In the genomic region with DNA sequence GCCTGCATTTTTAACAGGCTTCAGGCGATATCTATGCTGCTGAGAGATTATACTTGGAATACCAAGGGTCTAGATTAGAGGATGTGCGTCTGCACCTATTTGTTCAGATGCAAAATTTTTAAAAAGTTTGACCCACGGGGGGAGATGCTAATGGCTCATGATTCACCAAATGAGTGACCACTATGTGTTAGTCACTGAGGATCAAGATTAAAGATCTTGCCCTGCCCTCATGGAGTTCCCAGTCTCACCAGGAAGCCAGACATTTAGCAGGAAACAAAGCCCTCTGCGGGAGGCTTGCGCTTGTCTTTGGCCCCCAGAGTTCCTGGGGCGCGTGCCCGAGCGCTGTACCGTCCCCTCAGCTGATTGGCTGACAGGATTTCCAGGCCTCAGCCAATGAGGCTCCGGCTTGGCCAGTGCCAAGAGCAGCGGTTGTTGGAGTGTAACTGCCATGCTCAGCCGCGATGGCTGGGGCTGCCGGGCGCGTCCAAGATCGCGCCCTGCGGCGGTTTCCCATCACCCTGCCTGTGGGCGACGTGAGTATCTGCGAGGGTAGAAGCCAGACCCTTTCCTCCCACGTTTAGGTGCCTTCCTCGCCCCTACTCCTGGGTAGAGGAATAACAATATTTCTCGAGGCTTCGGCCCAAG, we compare ENCODE assay signal across 15 cellular contexts. TPM values are rescaled to one million over a fixed set of nuclear protein-coding genes. Genes with fewer than 3 reads are reported as not detected.
DNase-seq lines count a peak whose midpoint lies in the region; ATAC-seq and TF ChIP-seq lines count a peak whose summit lies in the region.
"Had no signal": no experiment of that assay in that cellular context is flagged by ENCODE, and none has a peak within 500 bp of the region (broad histone marks: within the 10 kb centered on the region; RNA-seq: fewer than 3 reads in every experiment).

No MANE protein-coding gene starts in this region.

- TF ChIP-seq CTCF in GM23338 (conservative IDR thresholded peaks at IDR 0.05; ENCODE audit: low read depth in 2 of 2): no peak
- TF ChIP-seq CTCF in chondrocyte (IDR thresholded peaks at IDR 0.05): no peak
- TF ChIP-seq CTCF in testis (IDR thresholded peaks at IDR 0.05): no peak
- no peak for TF ChIP-seq CTCF in psoas muscle (IDR thresholded peaks at IDR 0.05)

- no peak overlapping the region for H3K4me3 ChIP-seq in GM23338
- no peak overlapping the region for H3K4me3 ChIP-seq in mesenchymal stem cell (ENCODE audit: insufficient read depth in 1 of 2, low read depth in 1 of 2, low read length in 2 of 2)
- H3K4me3 ChIP-seq in testis: peak overlapping the region; percentile 19 to 53
- H3K4me3 ChIP-seq in CD4-positive, alpha-beta memory T cell (ENCODE audit: low read length in 2 of 2): no peak overlapping the region
- no peak overlapping the region for H3K4me3 ChIP-seq in psoas muscle
- H3K4me3 ChIP-seq: BLaER1 treated with 17β-estradiol and CSF1 and Interleukin-3, amounts not matched to agents 10 nM and 100 nM; GM12878; GM23248; HAP-1 had no signal

- H2BK12ac ChIP-seq in mesenchymal stem cell (ENCODE audit: low read length in 2 of 2): no peak overlapping the region

- H3K36me3 Mint-ChIP-seq in GM23338 (ENCODE audit: low read depth): no peaks in the 10 kb centered on the region; the same call in 2 of the 3 replicates
- no peaks in the 10 kb centered on the region for H3K36me3 Mint-ChIP-seq in chondrocyte (ENCODE audit: low read depth)
- H3K36me3 Mint-ChIP-seq in T-helper 2 cell treated with Interferon-gamma antibody and Interleukin-4, amounts not matched to agents 5 μg/mL and 100 μg/mL, for 36 hours (ENCODE audit: low read depth): peaks cover 2% of the 10 kb centered on the region
- peaks cover 2 to 6% of the 10 kb centered on the region in 2 donors for H3K36me3 Mint-ChIP-seq in CD4-positive, alpha-beta memory T cell
- H3K36me3 Mint-ChIP-seq: CD4-positive, CD25-positive, alpha-beta regulatory T cell had no signal

- peaks cover 10% of the 10 kb centered on the region for H3K4me1 Mint-ChIP-seq in GM23338
- peaks cover 21% of the 10 kb centered on the region for H3K4me1 Mint-ChIP-seq in chondrocyte (ENCODE audit: low read depth)
- H3K4me1 Mint-ChIP-seq in T-helper 2 cell treated with Interferon-gamma antibody and Interleukin-4, amounts not matched to agents 5 μg/mL and 100 μg/mL, for 36 hours (ENCODE audit: low read depth): peaks cover 18% of the 10 kb centered on the region
- H3K4me1 Mint-ChIP-seq in CD4-positive, alpha-beta memory T cell: peaks cover 7 to 17% (median 13%) of the 10 kb centered on the region in 4 donors

- H2BK15ac ChIP-seq in mesenchymal stem cell (ENCODE audit: low read depth, poor library complexity, severe bottlenecking): no peak overlapping the region

- ATAC-seq in GM23338 (peak; percentile 29), psoas muscle (no peak)
- ATAC-seq: GM12878 had no signal

- no peaks in the 10 kb centered on the region for H3K27me3 ChIP-seq in GM23338 (ENCODE audit: insufficient read depth)
- H3K27me3 ChIP-seq in mesenchymal stem cell (ENCODE audit: control insufficient read depth in 1 of 2, insufficient read depth in 1 of 2, low read length in 2 of 2): no peaks in the 10 kb centered on the region
- H3K27me3 ChIP-seq in testis: no peaks in the 10 kb centered on the region
- no peaks in the 10 kb centered on the region for H3K27me3 ChIP-seq in CD4-positive, alpha-beta memory T cell (ENCODE audit: insufficient read depth, low read length)
- H3K27me3 ChIP-seq in psoas muscle (ENCODE audit: insufficient read depth in 3 of 3, low read length in 2 of 3): no peaks in the 10 kb centered on the region

- no peak overlapping the region for H2BK120ac ChIP-seq in mesenchymal stem cell (ENCODE audit: low read depth, low read length)

- H2BK5ac ChIP-seq in mesenchymal stem cell (ENCODE audit: low read depth, low read length, poor library complexity, severe bottlenecking): no peak overlapping the region

- H3K27ac Mint-ChIP-seq in GM23338: no peak overlapping the region
- no peak overlapping the region for H3K27ac Mint-ChIP-seq in chondrocyte (ENCODE audit: unreplicated experiment)
- H3K27ac Mint-ChIP-seq in T-helper 2 cell treated with Interferon-gamma antibody and Interleukin-4, amounts not matched to agents 5 μg/mL and 100 μg/mL, for 36 hours: no peak overlapping the region
- no peak overlapping the region for H3K27ac Mint-ChIP-seq in CD4-positive, alpha-beta memory T cell
- H3K27ac Mint-ChIP-seq: CD4-positive, CD25-positive, alpha-beta regulatory T cell had no signal

- H3K36me3 ChIP-seq in GM23338 (ENCODE audit: insufficient read depth) (no peaks in the 10 kb centered on the region), mesenchymal stem cell (ENCODE audit: control insufficient read depth in 1 of 2, insufficient read depth in 2 of 2, low read depth in 1 of 2, low read length in 2 of 2) (no peaks in the 10 kb centered on the region), testis (ENCODE audit: low read depth, missing control alignments) (no peaks in the 10 kb centered on the region), psoas muscle (ENCODE audit: insufficient read depth in 1 of 2, low read depth in 1 of 2) (no peaks in the 10 kb centered on the region)
- H3K36me3 ChIP-seq in CD4-positive, alpha-beta memory T cell (ENCODE audit: insufficient read depth, low read length): no peaks in the 10 kb centered on the region
- H3K36me3 ChIP-seq: BLaER1 treated with 17β-estradiol and CSF1 and Interleukin-3, amounts not matched to agents 10 nM and 100 nM; HAP-1 had no signal

- H3K4me1 ChIP-seq in GM23338 (ENCODE audit: insufficient read depth) (peaks cover 5% of the 10 kb centered on the region), mesenchymal stem cell (ENCODE audit: control insufficient read depth, insufficient read depth, low read depth, low read length) (peaks cover 3% of the 10 kb centered on the region), testis (peaks cover 4% of the 10 kb centered on the region), psoas muscle (peaks cover 4% of the 10 kb centered on the region)
- H3K4me1 ChIP-seq in CD4-positive, alpha-beta memory T cell (ENCODE audit: insufficient read depth, low read length): peaks cover 12% of the 10 kb centered on the region

- H3K9me3 ChIP-seq in mesenchymal stem cell (ENCODE audit: control insufficient read depth, low read length) (no peaks in the 10 kb centered on the region), testis (no peaks in the 10 kb centered on the region), psoas muscle (no peaks in the 10 kb centered on the region)
- H3K9me3 ChIP-seq in CD4-positive, alpha-beta memory T cell (ENCODE audit: control insufficient read depth in 1 of 2, low read length in 2 of 2): no peaks in the 10 kb centered on the region
- H3K9me3 ChIP-seq: HAP-1 had no signal

- no peaks in the 10 kb centered on the region for H4K20me1 ChIP-seq in GM23338 (replicated peaks; ENCODE audit: insufficient read depth)
- H4K20me1 ChIP-seq: BLaER1 treated with 17β-estradiol and CSF1 and Interleukin-3, amounts not matched to agents 10 nM and 100 nM had no signal

- no peak overlapping the region for H3K27ac ChIP-seq in GM23338 (ENCODE audit: low read depth)
- no peak overlapping the region for H3K27ac ChIP-seq in mesenchymal stem cell (ENCODE audit: low read length, poor library complexity, severe bottlenecking)
- peak overlapping the region in 1 of 2 donors; percentile 20 for H3K27ac ChIP-seq in testis
- no peak overlapping the region for H3K27ac ChIP-seq in CD4-positive, alpha-beta memory T cell (ENCODE audit: low read depth, low read length)
- H3K27ac ChIP-seq in psoas muscle: no peak overlapping the region
- H3K27ac ChIP-seq: BLaER1 treated with 17β-estradiol and CSF1 and Interleukin-3, amounts not matched to agents 10 nM and 100 nM; GM23248 had no signal

- TF ChIP-seq POLR2A in testis (IDR thresholded peaks at IDR 0.05): no peak

- CTCF ChIA-PET in CD4-positive, alpha-beta memory T cell (lab: Charles Lee; ENCODE audit: partially characterized antibody): no interaction called here

- H3K4ac ChIP-seq in mesenchymal stem cell (ENCODE audit: low read depth in 1 of 2, low read length in 2 of 2): no peak overlapping the region

- peak overlapping the region; percentile 97 for H2AFZ ChIP-seq in GM23338
- no peak overlapping the region for H2AFZ ChIP-seq in mesenchymal stem cell (ENCODE audit: low read depth, low read length)
- H2AFZ ChIP-seq: GM23248 had no signal

- H3K4me2 ChIP-seq in GM23338 (no peak overlapping the region), mesenchymal stem cell (ENCODE audit: low read length, poor library complexity, severe bottlenecking) (peak overlapping the region; percentile 28)
- H3K4me2 ChIP-seq: BLaER1 treated with 17β-estradiol and CSF1 and Interleukin-3, amounts not matched to agents 10 nM and 100 nM had no signal

- no peak overlapping the region for H2AK5ac ChIP-seq in mesenchymal stem cell (ENCODE audit: low read length, severe bottlenecking)

- H3K9me3 Mint-ChIP-seq in GM23338 (no peaks in the 10 kb centered on the region), chondrocyte (ENCODE audit: low read depth) (no peaks in the 10 kb centered on the region)
- H3K9me3 Mint-ChIP-seq in T-helper 2 cell treated with Interferon-gamma antibody and Interleukin-4, amounts not matched to agents 5 μg/mL and 100 μg/mL, for 36 hours: no peaks in the 10 kb centered on the region
- H3K9me3 Mint-ChIP-seq in CD4-positive, alpha-beta memory T cell: no peaks in the 10 kb centered on the region
- H3K9me3 Mint-ChIP-seq: CD4-positive, CD25-positive, alpha-beta regulatory T cell had no signal

- no peak overlapping the region for H3K14ac ChIP-seq in mesenchymal stem cell (ENCODE audit: low read length in 2 of 2)

- DNase-seq in GM23338 (ENCODE audit: low spot score) (peak; percentile 35), chondrocyte (ENCODE audit: low spot score) (peak; percentile 68), mesenchymal stem cell (no peak), testis (peak; percentile 70), psoas muscle (no peak)
- DNase-seq in T-helper 2 cell treated with Interferon-gamma antibody and Interleukin-4, amounts not matched to agents 5 μg/mL and 100 μg/mL, for 36 hours (ENCODE audit: low spot score): no peak
- no peak for DNase-seq in CD4-positive, alpha-beta memory T cell
- DNase-seq: ACHN; Calu3; CD4-positive, CD25-positive, alpha-beta regulatory T cell; DMS 273 treated with DMSO at 0.1 percent for 48 hours; GM23248 had no signal

- 94% methylated on average over 28 of the region's 28 CpGs for WGBS in mesenchymal stem cell
- 64 to 77% methylated on average over 15 to 28 of the region's 28 CpGs for WGBS in testis, 2 donors
- WGBS in psoas muscle, 3 donors: 91 to 94% (median 91%) methylated on average over 28 of the region's 28 CpGs

- peak overlapping the region in 1 of 2 experiments; percentile 2 for H3K18ac ChIP-seq in mesenchymal stem cell (ENCODE audit: low read depth in 1 of 2, low read length in 2 of 2)

- H3F3A ChIP-seq in GM23338 (replicated peaks; ENCODE audit: low read depth): 0 out of 2 replicates have a peak, but pooled peaks cover 3% of the 10 kb centered on the region

- POLR2A ChIA-PET in CD4-positive, alpha-beta memory T cell (lab: Charles Lee; ENCODE audit: partially characterized antibody): no interaction called here

- H3K79me2 ChIP-seq in GM23338 (replicated peaks; ENCODE audit: insufficient read depth): peaks cover 11% of the 10 kb centered on the region

- H4K91ac ChIP-seq in mesenchymal stem cell (ENCODE audit: low read length): no peak overlapping the region

- no peak overlapping the region for H3K23ac ChIP-seq in mesenchymal stem cell (ENCODE audit: low read length in 2 of 2)

- no peaks in the 10 kb centered on the region for H3K9me2 ChIP-seq in GM23338 (ENCODE audit: insufficient read depth)

- H3K9ac ChIP-seq in mesenchymal stem cell (ENCODE audit: low read length): no peak overlapping the region
- H3K9ac ChIP-seq: BLaER1 treated with 17β-estradiol and CSF1 and Interleukin-3, amounts not matched to agents 10 nM and 100 nM; GM23248 had no signal

- H3K4me3 Mint-ChIP-seq in GM23338: no peak overlapping the region
- H3K4me3 Mint-ChIP-seq in chondrocyte (ENCODE audit: unreplicated experiment): no peak overlapping the region
- no peak overlapping the region for H3K4me3 Mint-ChIP-seq in T-helper 2 cell treated with Interferon-gamma antibody and Interleukin-4, amounts not matched to agents 5 μg/mL and 100 μg/mL, for 36 hours
- H3K4me3 Mint-ChIP-seq in CD4-positive, alpha-beta memory T cell: no peak overlapping the region

- H3K27me3 Mint-ChIP-seq in GM23338 (ENCODE audit: insufficient read depth, low read depth, poor library complexity) (peaks cover 2% of the 10 kb centered on the region), chondrocyte (ENCODE audit: low read depth) (no peaks in the 10 kb centered on the region)
- H3K27me3 Mint-ChIP-seq in T-helper 2 cell treated with Interferon-gamma antibody and Interleukin-4, amounts not matched to agents 5 μg/mL and 100 μg/mL, for 36 hours (ENCODE audit: low read depth): no peaks in the 10 kb centered on the region
- H3K27me3 Mint-ChIP-seq in CD4-positive, alpha-beta memory T cell: no peaks in the 10 kb centered on the region
- H3K27me3 Mint-ChIP-seq: CD4-positive, CD25-positive, alpha-beta regulatory T cell had no signal

- intact Hi-C loops in testis (cut with DNase I; ENCODE audit: low total_unique reads): no loop called here
- intact Hi-C loops in CD4-positive, alpha-beta memory T cell (cut with micrococcal nuclease): no loop called here
- intact Hi-C loops in psoas muscle (cut with DNase I): no loop called here

- H3K79me1 ChIP-seq in mesenchymal stem cell (replicated peaks; ENCODE audit: low read length, poor library complexity, severe bottlenecking): peaks cover 3% of the 10 kb centered on the region

- H4K8ac ChIP-seq in mesenchymal stem cell (ENCODE audit: low read length): no peak overlapping the region

RNA-seq across cellular contexts. Expression of a gene that starts 4.5 kb away (rescaled TPM):
- 45.8 and 55.2 TPM in 2 replicates for total RNA-seq in GM23338 (2014; rRNA removed; shearing (Covaris generic))
- polyA plus RNA-seq in GM23338 (2016; fragmentation: Nextera tagmentation; extraction: Ambion mirVana) (38.8 and 42.2 TPM in 2 replicates), testis (ENCODE audit: insufficient read depth, low read depth, low replicate concordance) (123 TPM), psoas muscle (10 to 100 TPM; 15.0 to 16.8 (median 16.0) TPM)
- total RNA-seq in chondrocyte (22.9 to 26.0 TPM (median 24.5 TPM) in 3 replicates), testis (10 to 100 TPM; 59.5 to 80.2 TPM), psoas muscle (10 to 100 TPM; 15.0 to 21.4 (median 17.4) TPM)
- 39.0 TPM for polyA plus RNA-seq in mesenchymal stem cell (2013, experiment 1 of 2)
- 38.4 TPM for polyA plus RNA-seq in mesenchymal stem cell (2013, experiment 2 of 2)
- total RNA-seq in CD4-positive, alpha-beta memory T cell: 10 to 100 TPM; 26.9 to 28.7 TPM
- polyA plus RNA-seq in CD4-positive, alpha-beta memory T cell: 10 to 100 TPM; 52.4 to 52.7 TPM

RNA-seq across cellular contexts. Expression of a gene that starts 5.2 kb away (rescaled TPM):
- 263 and 292 TPM in 2 replicates for total RNA-seq in GM23338 (2014; rRNA removed; shearing (Covaris generic))
- 97.5 and 105 TPM in 2 replicates for polyA plus RNA-seq in GM23338 (2016; fragmentation: Nextera tagmentation; extraction: Ambion mirVana)
- 92.2 to 243 TPM (median 234 TPM) in 3 replicates for total RNA-seq in chondrocyte
- polyA plus RNA-seq in mesenchymal stem cell (2013, experiment 1 of 2): 59.5 TPM
- 57.0 TPM for polyA plus RNA-seq in mesenchymal stem cell (2013, experiment 2 of 2)
- 10 to 100 TPM; 68.7 to 68.9 TPM for total RNA-seq in testis
- polyA plus RNA-seq in testis (ENCODE audit: insufficient read depth, low read depth, low replicate concordance): 56.8 TPM
- 100 to 1,000 TPM; 102 to 103 TPM for total RNA-seq in CD4-positive, alpha-beta memory T cell
- polyA plus RNA-seq in CD4-positive, alpha-beta memory T cell: 10 to 100 TPM; 22.6 to 37.5 TPM
- total RNA-seq in psoas muscle: 10 to 100 TPM; 48.4 to 86.3 (median 77.7) TPM
- polyA plus RNA-seq in psoas muscle: 10 to 100 TPM; 37.4 to 63.9 (median 58.0) TPM

RNA-seq across cellular contexts. Expression of a gene that starts 42.8 kb away (rescaled TPM):
- total RNA-seq in GM23338 (2014; rRNA removed; shearing (Covaris generic)): 27.8 and 28.2 TPM in 2 replicates
- 13.7 and 14.4 TPM in 2 replicates for polyA plus RNA-seq in GM23338 (2016; fragmentation: Nextera tagmentation; extraction: Ambion mirVana)
- total RNA-seq in chondrocyte: 27.4 to 66.6 TPM (median 64.1 TPM) in 3 replicates
- 13.9 TPM for polyA plus RNA-seq in mesenchymal stem cell (2013, experiment 1 of 2)
- polyA plus RNA-seq in mesenchymal stem cell (2013, experiment 2 of 2): 13.5 TPM
- total RNA-seq in testis: 10 to 100 TPM; 33.6 to 38.6 TPM
- 9.4 TPM for polyA plus RNA-seq in testis (ENCODE audit: insufficient read depth, low read depth, low replicate concordance)
- 10 to 100 TPM; 43.5 to 44.1 TPM for total RNA-seq in CD4-positive, alpha-beta memory T cell
- 10 to 100 TPM in 1 of 2 donors, 1 to 10 TPM in 1; 6.6 to 11.9 TPM for polyA plus RNA-seq in CD4-positive, alpha-beta memory T cell
- total RNA-seq in psoas muscle: 10 to 100 TPM; 12.3 to 21.4 (median 19.2) TPM
- polyA plus RNA-seq in psoas muscle: 10 to 100 TPM in 2 of 3 donors, 1 to 10 TPM in 1; 8.8 to 22.2 (median 16.9) TPM

RNA-seq across cellular contexts. Expression of a gene that starts 52.2 kb away (rescaled TPM):
- 58.0 and 67.3 TPM in 2 replicates for total RNA-seq in GM23338 (2014; rRNA removed; shearing (Covaris generic))
- polyA plus RNA-seq in GM23338 (2016; fragmentation: Nextera tagmentation; extraction: Ambion mirVana) (22.2 and 24.1 TPM in 2 replicates), testis (ENCODE audit: insufficient read depth, low read depth, low replicate concordance) (26.5 TPM), psoas muscle (10 to 100 TPM; 36.4 to 73.0 (median 50.1) TPM)
- total RNA-seq in chondrocyte (32.4 to 48.3 TPM (median 34.0 TPM) in 3 replicates), testis (10 to 100 TPM; 41.3 to 43.5 TPM), psoas muscle (10 to 100 TPM; 42.1 to 78.6 (median 54.2) TPM)
- 30.5 TPM for polyA plus RNA-seq in mesenchymal stem cell (2013, experiment 1 of 2)
- polyA plus RNA-seq in mesenchymal stem cell (2013, experiment 2 of 2): 31.1 TPM
- 10 to 100 TPM; 42.8 to 43.5 TPM for total RNA-seq in CD4-positive, alpha-beta memory T cell
- polyA plus RNA-seq in CD4-positive, alpha-beta memory T cell: 10 to 100 TPM; 28.8 to 37.9 TPM

Comparison
In these comparisons a context has a peak if more than half of its experiments do, and no peak if none do; other contexts are left out.
1. DNase-seq: peak in GM23338 (single experiment), chondrocyte (single experiment) and testis (single experiment); none in mesenchymal stem cell (single experiment), T-helper 2 cell treated with Interferon-gamma antibody and Interleukin-4, amounts not matched to agents 5 μg/mL and 100 μg/mL, for 36 hours (single experiment), CD4-positive, alpha-beta memory T cell (0 of 5) and psoas muscle (0 of 2).
2. H3K4me3 ChIP-seq: peak in testis (2 of 2); none in GM23338 (single experiment), mesenchymal stem cell (0 of 2), CD4-positive, alpha-beta memory T cell (0 of 2) and psoas muscle (single experiment).